ENCODE assay signal across 23 cellular contexts in the genomic region with DNA sequence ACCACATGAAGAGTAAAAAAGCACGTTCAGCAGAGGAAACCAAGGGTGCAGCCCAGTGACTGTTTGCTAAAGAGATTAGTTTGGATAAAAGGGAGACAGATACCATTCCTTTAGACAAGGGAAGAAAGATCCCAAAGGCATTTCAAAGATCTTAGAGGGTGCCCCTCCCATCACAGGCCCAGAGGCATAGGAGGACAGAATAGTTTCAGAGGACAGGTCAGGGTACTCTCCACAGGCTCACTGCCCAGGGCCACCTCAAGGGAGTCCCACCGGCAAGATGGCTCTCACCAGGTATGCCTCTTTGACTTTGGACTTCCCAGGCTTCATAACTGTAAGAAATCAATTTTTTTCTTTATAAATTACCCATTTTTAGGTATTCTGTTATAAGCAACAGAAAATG. TPM values are rescaled to one million over a fixed set of nuclear protein-coding genes. Genes with fewer than 3 reads are reported as not detected.
"Had no signal": no experiment of that assay in that cellular context is flagged by ENCODE, and none has a peak within 500 bp of the region (broad histone marks: within the 10 kb centered on the region; RNA-seq: fewer than 3 reads in every experiment).

No MANE protein-coding gene starts in this region.

- H3K4me1 ChIP-seq: gastrocnemius medialis, neural progenitor cell, pancreas, testis, upper lobe of right lung, vagina had no signal

- H3K27ac Mint-ChIP-seq: mesothelial cell of epicardium; natural killer cell treated with Interleukin-12 subunit alpha and Interleukin-12 subunit beta and Interleukin-15 and Interleukin-18, amount 100 ng/mL, for 72 hours; neural progenitor cell; progenitor cell of endocrine pancreas; stimulated activated naive CD8-positive, alpha-beta T cell treated with anti-CD3 and anti-CD28 coated beads, Interleukin-15, Interleukin-2, amounts not matched to agents 100 ng/mL and 50 ng/mL, for 24 hours had no signal

- H3K9me3 Mint-ChIP-seq: natural killer cell treated with Interleukin-12 subunit alpha and Interleukin-12 subunit beta and Interleukin-15 and Interleukin-18, amount 100 ng/mL, for 72 hours; stimulated activated naive CD8-positive, alpha-beta T cell treated with anti-CD3 and anti-CD28 coated beads, Interleukin-15, Interleukin-2, amounts not matched to agents 100 ng/mL and 50 ng/mL, for 24 hours had no signal

- H3K36me3 ChIP-seq: esophagus muscularis mucosa, gastrocnemius medialis, neural progenitor cell, pancreas, tibial nerve, upper lobe of right lung, vagina had no signal

- H3K9ac ChIP-seq: neural progenitor cell had no signal

- H3K4me3 ChIP-seq: esophagus muscularis mucosa, gastrocnemius medialis, neural progenitor cell, pancreas, testis, tibial nerve, upper lobe of right lung, vagina had no signal

- H3K4me1 Mint-ChIP-seq: neural progenitor cell had no signal

- H3K27me3 Mint-ChIP-seq: progenitor cell of endocrine pancreas; stimulated activated naive CD8-positive, alpha-beta T cell treated with anti-CD3 and anti-CD28 coated beads, Interleukin-15, Interleukin-2, amounts not matched to agents 100 ng/mL and 50 ng/mL, for 24 hours had no signal

- H3K4me2 ChIP-seq: neural progenitor cell had no signal

- H3K9me3 ChIP-seq: esophagus muscularis mucosa, gastrocnemius medialis, pancreas, testis, tibial nerve, upper lobe of right lung, vagina had no signal

- H2AFZ ChIP-seq: neural progenitor cell had no signal

- H3K36me3 Mint-ChIP-seq: mesothelial cell of epicardium, neural progenitor cell had no signal

- H3K4me3 Mint-ChIP-seq: mesothelial cell of epicardium; natural killer cell treated with Interleukin-12 subunit alpha and Interleukin-12 subunit beta and Interleukin-15 and Interleukin-18, amount 100 ng/mL, for 72 hours; stimulated activated naive CD8-positive, alpha-beta T cell treated with anti-CD3 and anti-CD28 coated beads, Interleukin-15, Interleukin-2, amounts not matched to agents 100 ng/mL and 50 ng/mL, for 24 hours had no signal

- ATAC-seq: gastrocnemius medialis; left lobe of liver; natural killer cell treated with Interleukin-12 subunit alpha and Interleukin-12 subunit beta and Interleukin-15 and Interleukin-18, amount 100 ng/mL, for 72 hours; pancreas; right cardiac atrium; upper lobe of right lung had no signal

- H3K27ac ChIP-seq: epithelial cell of prostate, esophagus muscularis mucosa, gastrocnemius medialis, neural progenitor cell, pancreas, testis, tibial nerve, upper lobe of right lung, vagina had no signal

- H3K27me3 ChIP-seq: esophagus muscularis mucosa, gastrocnemius medialis, neural progenitor cell, pancreas, testis, tibial nerve, upper lobe of right lung, vagina had no signal

- DNase-seq: cortex of kidney; effector memory CD4-positive, alpha-beta T cell; gastrocnemius medialis; glutamatergic neuron; islet precursor cell; mammary epithelial cell; occipital lobe; pancreas; right cardiac atrium; small intestine; stimulated activated CD4-positive, alpha-beta T cell treated with anti-CD3 and anti-CD28 coated beads, Interleukin-2, amount 100 ng/mL, for 48 hours; testis; upper lobe of right lung had no signal

RNA-seq across cellular contexts. Expression of a gene that starts 57.5 kb away (rescaled TPM):
- polyA plus RNA-seq: mammary epithelial cell had no signal
